1 cellular context compared by ENCODE assay signal in genomic region chr14:60680511-60680910, GRCh38.
TF ChIP-seq lines count a peak whose summit lies in the region.

No MANE protein-coding gene starts in this region.

TF ChIP-seq in HepG2, 621 proteins besides CTCF, POLR2A, EP300 and RAD21:
- TF ChIP-seq ZNF17 (CRISPR knock-in tag; IDR thresholded peaks at IDR 0.05) (no peak), MYC (CRISPR knock-in tag; IDR thresholded peaks at IDR 0.05; ENCODE audit: borderline replicate concordance) (no peak), LBX2 (CRISPR knock-in tag; IDR thresholded peaks at IDR 0.05; ENCODE audit: borderline replicate concordance) (no peak), ZNF605 (CRISPR knock-in tag; IDR thresholded peaks at IDR 0.05) (no peak), ETS1 (CRISPR knock-in tag; IDR thresholded peaks at IDR 0.05) (no peak), FIP1L1 (IDR thresholded peaks at IDR 0.05; ENCODE audit: borderline replicate concordance, insufficient read depth, low read depth, low read length) (no peak), RFX1 (IDR thresholded peaks at IDR 0.05) (no peak), SMYD3 (CRISPR knock-in tag; IDR thresholded peaks at IDR 0.05) (no peak)
